In genomic region chr5:125065114-125065513, GRCh38 we compare ENCODE assay signal across 15 cellular contexts.
DNase-seq lines count a peak whose midpoint lies in the region; FAIRE-seq and TF ChIP-seq lines count a peak whose summit lies in the region.
"Had no signal": no experiment of that assay in that cellular context is flagged by ENCODE, and none has a peak within 500 bp of the region (broad histone marks: within the 10 kb centered on the region; RNA-seq: fewer than 3 reads in every experiment).

No MANE protein-coding gene starts in this region.

- H3K79me2 ChIP-seq in H1 (ENCODE audit: control insufficient read depth in 1 of 2, insufficient read depth in 2 of 2, low read length in 2 of 2): no peaks in the 10 kb centered on the region

- TF ChIP-seq RAD21 in H1 (IDR thresholded peaks at IDR 0.05 in 1 of 2, conservative IDR thresholded peaks at IDR 0.05 in 1 of 2; ENCODE audit: low read depth in 2 of 2, low read length in 2 of 2): no peak

- TF ChIP-seq POLR2A in H1 (IDR thresholded peaks at IDR 0.05; ENCODE audit: control extremely low read depth in 1 of 2, low read depth in 2 of 2, low read length in 2 of 2) (no peak), esophagus muscularis mucosa (IDR thresholded peaks at IDR 0.05; ENCODE audit: low read depth) (no peak)

- H3K9me3 ChIP-seq in H1 (ENCODE audit: insufficient read depth in 2 of 2, low read depth in 1 of 2, low read length in 1 of 2) (peaks cover 0 to 2% of the 10 kb centered on the region in 2 experiments; a peak in 1 of 4 replicates), esophagus muscularis mucosa (no peaks in the 10 kb centered on the region)
- H3K9me3 ChIP-seq: MG63 had no signal

- no peak overlapping the region for H3K23ac ChIP-seq in H1 (ENCODE audit: insufficient read length)

- TF ChIP-seq EP300 in H1 (IDR thresholded peaks at IDR 0.05; ENCODE audit: borderline replicate concordance in 1 of 2, low read depth in 2 of 2, low read length in 2 of 2): no peak
- no peak for TF ChIP-seq EP300 in esophagus muscularis mucosa (IDR thresholded peaks at IDR 0.05)

- no peak overlapping the region for H3K18ac ChIP-seq in H1 (ENCODE audit: extremely low read depth, low read length)

- no peak overlapping the region for H4K5ac ChIP-seq in H1 (ENCODE audit: insufficient read length, low read depth, low read length)

- TF ChIP-seq CTCF in H1 (IDR thresholded peaks at IDR 0.05; ENCODE audit: control extremely low read depth in 1 of 3, insufficient read depth in 1 of 3, low read depth in 1 of 3, low read length in 3 of 3) (no peak), esophagus muscularis mucosa (IDR thresholded peaks at IDR 0.05) (no peak)

- no peak overlapping the region for H2BK5ac ChIP-seq in H1 (ENCODE audit: low read depth, low read length)

- H2BK12ac ChIP-seq in H1 (ENCODE audit: low read depth, low read length): no peak overlapping the region

- no peak overlapping the region for H2AK5ac ChIP-seq in H1 (ENCODE audit: low read depth, low read length)

- CTCF ChIA-PET in H1 (lab: Charles Lee; ENCODE audit: partially characterized antibody): no interaction called here

- H3K14ac ChIP-seq in H1 (ENCODE audit: insufficient read length): no peak overlapping the region

- no peak overlapping the region for H3K56ac ChIP-seq in H1 (replicated peaks; ENCODE audit: insufficient read length, low read depth, low read length)

- H4K91ac ChIP-seq in H1 (replicated peaks; ENCODE audit: insufficient read length, low read length): no peak overlapping the region

- WGBS in H1 (ENCODE audit: extremely low coverage in 1 of 2, insufficient coverage in 1 of 2, insufficient read length in 1 of 2, insufficient replicate concordance in 2 of 2, low coverage in 1 of 2, low lambda C conversion rate in 2 of 2, missing lambda C conversion rate in 1 of 2), 2 experiments: 71% methylated on average over 3 of the region's 3 CpGs; no CpG with 5 or more reads in 1 of the 2 experiments
- 74% methylated on average over 3 of the region's 3 CpGs for WGBS in esophagus muscularis mucosa

- H4K20me1 ChIP-seq in H1 (replicated peaks in 1 of 2; ENCODE audit: control insufficient read depth in 1 of 2, insufficient read depth in 2 of 2, low read length in 2 of 2): no peaks in the 10 kb centered on the region

- no peak overlapping the region for H3K4ac ChIP-seq in H1 (replicated peaks; ENCODE audit: insufficient read length, low read depth, low read length)

- H3K23me2 ChIP-seq in H1 (ENCODE audit: low read depth, low read length): no peaks in the 10 kb centered on the region

- no peak overlapping the region for H3K9ac ChIP-seq in H1 (replicated peaks in 1 of 4; ENCODE audit: extremely low read depth in 1 of 4, low read depth in 3 of 4, low read length in 3 of 4)

- H2BK120ac ChIP-seq in H1 (replicated peaks; ENCODE audit: low read depth, low read length): no peak overlapping the region

- peaks cover 0 to 5% (median under 1%) of the 10 kb centered on the region in 4 experiments; a peak in 5 of 7 replicates for H3K4me1 ChIP-seq in H1 (replicated peaks in 1 of 4; ENCODE audit: control insufficient read depth in 3 of 4, insufficient read depth in 4 of 4, low read length in 3 of 4)
- H3K4me1 ChIP-seq in esophagus muscularis mucosa: peaks cover 0 to 9% (median 0%) of the 10 kb centered on the region in 4 donors

- H2BK20ac ChIP-seq in H1 (ENCODE audit: low read length): no peak overlapping the region

- H3K4me2 ChIP-seq in H1 (ENCODE audit: insufficient read depth in 1 of 2, low read depth in 2 of 2, low read length in 2 of 2): no peak overlapping the region

- H3K27ac ChIP-seq in H1 (ENCODE audit: low read depth, low read length): no peak overlapping the region
- H3K27ac ChIP-seq in esophagus muscularis mucosa (replicated peaks in 1 of 4): no peak overlapping the region

- no peaks in the 10 kb centered on the region for H3K36me3 ChIP-seq in H1 (ENCODE audit: control insufficient read depth in 2 of 4, insufficient read depth in 4 of 4, low read length in 3 of 4)
- H3K36me3 ChIP-seq in esophagus muscularis mucosa: no peaks in the 10 kb centered on the region
- H3K36me3 ChIP-seq: MG63 had no signal

- POLR2A ChIA-PET in H1 (lab: Charles Lee; ENCODE audit: partially characterized antibody): no interaction called here

- intact Hi-C loops in esophagus muscularis mucosa (cut with DNase I): no loop called here

- no peak overlapping the region for H4K8ac ChIP-seq in H1 (ENCODE audit: extremely low read depth, insufficient read depth, low read length)

- H3K4me3 ChIP-seq in H1 (ENCODE audit: extremely low read depth in 1 of 4, insufficient read depth in 2 of 4, low read depth in 3 of 4, low read length in 4 of 4) (no peak overlapping the region), esophagus muscularis mucosa (no peak overlapping the region)
- H3K4me3 ChIP-seq: MG63 had no signal

- peak overlapping the region; percentile 13; the same call in 1 of the 2 replicates for H2AFZ ChIP-seq in H1 (ENCODE audit: low read length)

- no peak overlapping the region for H2BK15ac ChIP-seq in H1 (ENCODE audit: low read length)

- H3K27me3 ChIP-seq in H1 (replicated peaks in 1 of 4; ENCODE audit: control insufficient read depth in 3 of 4, extremely low read depth in 1 of 4, insufficient read depth in 3 of 4, low read length in 3 of 4) (no peaks in the 10 kb centered on the region), esophagus muscularis mucosa (no peaks in the 10 kb centered on the region)
- H3K27me3 ChIP-seq: MG63 had no signal

- no peaks in the 10 kb centered on the region for H3K79me1 ChIP-seq in H1 (ENCODE audit: low read depth, low read length)

- no peak for FAIRE-seq in H1 (lab: Jason Lieb, UNC)
- FAIRE-seq: RCC 7860 had no signal

- DNase-seq in NCI-H1417 (lab: John Stamatoyannopoulos, UW) (peak; percentile 26 to 75 (median 47)), NCI-H1417 treated with DMSO at 0.1 percent for 48 hours (lab: John Stamatoyannopoulos, UW) (no peak), NCI-H345 treated with DMSO at 0.1 percent for 48 hours (lab: John Stamatoyannopoulos, UW; ENCODE audit: unreplicated experiment) (peak; percentile 83), H1 (ENCODE audit: low read depth in 1 of 2, low spot score in 2 of 2) (no peak), renal cortical epithelial cell (ENCODE audit: low read depth) (peak; percentile 28), activated gamma-delta T cell (lab: John Stamatoyannopoulos, UW) (no peak), esophagus muscularis mucosa (ENCODE audit: extremely low spot score) (no peak), inferior parietal cortex (ENCODE audit: extremely low spot score) (no peak)
- DNase-seq: activated CD8-positive, alpha-beta T cell treated with anti-CD3 and anti-CD28 coated beads for 36 hours; activated naive CD8-positive, alpha-beta T cell treated with anti-CD3 and anti-CD28 coated beads, Interleukin-2, amount 50 U/mL, for 24 hours; DND-41; HFFc6; MG63; NCI-H524 had no signal

TF ChIP-seq in H1, 55 proteins besides CTCF, POLR2A, EP300 and RAD21:
- TF ChIP-seq GABPA (IDR thresholded peaks at IDR 0.05; ENCODE audit: borderline replicate concordance, insufficient read depth, low read length) (no peak), YY1 (IDR thresholded peaks at IDR 0.05; ENCODE audit: low read depth, low read length) (no peak), POU5F1 (IDR thresholded peaks at IDR 0.05; ENCODE audit: low read depth, low read length) (no peak), NANOG (IDR thresholded peaks at IDR 0.05; ENCODE audit: insufficient read depth, low read depth, low read length, poor library complexity, severe bottlenecking) (no peak), SIN3A (conservative IDR thresholded peaks at IDR 0.05 in 1 of 2, IDR thresholded peaks at IDR 0.05 in 1 of 2; ENCODE audit: low read depth in 1 of 2, low read length in 2 of 2) (no peak), RNF2 (IDR thresholded peaks at IDR 0.05; ENCODE audit: borderline replicate concordance, low read depth, low read length, missing control alignments, poor library complexity, severe bottlenecking) (no peak), RBBP5 (IDR thresholded peaks at IDR 0.05; ENCODE audit: borderline replicate concordance, low read depth, low read length) (no peak), SAP30 (IDR thresholded peaks at IDR 0.05; ENCODE audit: insufficient read depth, insufficient replicate concordance, low read length) (no peak), SUZ12 (IDR thresholded peaks at IDR 0.05; ENCODE audit: low read length) (no peak), TEAD4 (IDR thresholded peaks at IDR 0.05; ENCODE audit: low read depth, low read length) (no peak), TAF1 (IDR thresholded peaks at IDR 0.05; ENCODE audit: low read depth, low read length) (no peak), SP2 (IDR thresholded peaks at IDR 0.05; ENCODE audit: low read length) (no peak), TCF12 (IDR thresholded peaks at IDR 0.05; ENCODE audit: low read depth, low read length) (no peak), ZNF274 (IDR thresholded peaks at IDR 0.05; ENCODE audit: borderline replicate concordance, extremely low read depth, low read length) (no peak), BRCA1 (IDR thresholded peaks at IDR 0.05; ENCODE audit: low read depth, low read length) (no peak)

Comparison
In these comparisons a context has a peak if more than half of its experiments do, and no peak if none do; other contexts are left out.
1. DNase-seq: peak in NCI-H1417 (3 of 3), NCI-H345 treated with DMSO at 0.1 percent for 48 hours (single experiment) and renal cortical epithelial cell (single experiment); none in NCI-H1417 treated with DMSO at 0.1 percent for 48 hours (single experiment), H1 (0 of 2), activated gamma-delta T cell (single experiment), esophagus muscularis mucosa (single experiment) and inferior parietal cortex (single experiment).